ENCODE assay signal across 8 cellular contexts in genomic region chr10:101397140-101397539, GRCh38. TPM values are rescaled to one million over a fixed set of nuclear protein-coding genes. Genes with fewer than 3 reads are reported as not detected.
DNase-seq lines count a peak whose midpoint lies in the region; ATAC-seq, FAIRE-seq and TF ChIP-seq lines count a peak whose summit lies in the region.

No MANE protein-coding gene starts in this region.

- DNase-seq in stimulated activated CD8-positive, alpha-beta memory T cell treated with anti-CD3 and anti-CD28 coated beads, Interleukin-12 subunit alpha, Interleukin-12 subunit beta, amount 100 ng/mL, for 1 hour (ENCODE audit: low read depth) = peak; percentile 12
- no peak for DNase-seq in stimulated activated CD8-positive, alpha-beta memory T cell treated with anti-CD3 and anti-CD28 coated beads, Interleukin-4, amount 100 ng/mL, for 48 hours
- DNase-seq in RKO (ENCODE audit: low spot score) = peak; percentile 55
- peak; percentile 42 to 69 for DNase-seq in fibroblast of lung (ENCODE audit: low read depth in 2 of 2)
- no peak for DNase-seq in activated T-cell treated with anti-CD3 and anti-CD28 coated beads, Interleukin-2, amount 50 U/mL, for 4 hours
- no peak for DNase-seq in left lung
- DNase-seq in GM19239 (ENCODE audit: insufficient read length, low spot score) = no peak

- no peak overlapping the region for H3K27ac ChIP-seq in fibroblast of lung (ENCODE audit: insufficient read depth, low read length)
- no peak overlapping the region for H3K27ac ChIP-seq in left lung

- H3K4me3 ChIP-seq in fibroblast of lung (replicated peaks in 1 of 4; ENCODE audit: control extremely low read depth in 1 of 4, insufficient read depth in 1 of 4, low read depth in 3 of 4, low read length in 4 of 4) = no peak overlapping the region
- no peak overlapping the region for H3K4me3 ChIP-seq in left lung

- no peaks in the 10 kb centered on the region for H4K20me1 ChIP-seq in fibroblast of lung (ENCODE audit: control insufficient read depth, extremely low read depth, insufficient read depth, low read length)

- no peak overlapping the region for H2AFZ ChIP-seq in fibroblast of lung (ENCODE audit: low read length)

- no peaks in the 10 kb centered on the region for H3K27me3 Mint-ChIP-seq in activated T-cell treated with anti-CD3 and anti-CD28 coated beads, Interleukin-2, amount 50 U/mL, for 4 hours (ENCODE audit: low read depth)

- H3K4me3 Mint-ChIP-seq in activated T-cell treated with anti-CD3 and anti-CD28 coated beads, Interleukin-2, amount 50 U/mL, for 4 hours = no peak overlapping the region

- H3K36me3 ChIP-seq in fibroblast of lung (ENCODE audit: control insufficient read depth, insufficient read depth, low read length) (no peaks in the 10 kb centered on the region), left lung (no peaks in the 10 kb centered on the region)

- no peak overlapping the region for H3K4me2 ChIP-seq in fibroblast of lung (ENCODE audit: extremely low read depth, insufficient read depth, low read length)

- TF ChIP-seq CTCF in fibroblast of lung (conservative IDR thresholded peaks at IDR 0.05 in 1 of 2, IDR thresholded peaks at IDR 0.05 in 1 of 2; ENCODE audit: low read depth in 1 of 2, low read length in 2 of 2) = no peak
- TF ChIP-seq CTCF in left lung (IDR thresholded peaks at IDR 0.05) = no peak

- H3K4me1 ChIP-seq in fibroblast of lung (ENCODE audit: control insufficient read depth, extremely low read depth, insufficient read depth, low read length) = peaks cover 2% of the 10 kb centered on the region
- no peaks in the 10 kb centered on the region for H3K4me1 ChIP-seq in left lung

- H3K9me3 Mint-ChIP-seq in activated T-cell treated with anti-CD3 and anti-CD28 coated beads, Interleukin-2, amount 50 U/mL, for 4 hours = no peaks in the 10 kb centered on the region

- FAIRE-seq in GM19239 (lab: Jason Lieb, UNC) = no peak

- H3K27me3 ChIP-seq in fibroblast of lung (ENCODE audit: control insufficient read depth, insufficient read depth, low read length) = no peaks in the 10 kb centered on the region
- H3K27me3 ChIP-seq in left lung = no peaks in the 10 kb centered on the region

- intact Hi-C loops in left lung (cut with DNase I) = no loop called here

- peaks cover 2% of the 10 kb centered on the region for H3K36me3 Mint-ChIP-seq in activated T-cell treated with anti-CD3 and anti-CD28 coated beads, Interleukin-2, amount 50 U/mL, for 4 hours (ENCODE audit: insufficient read depth)

- H3K9me3 ChIP-seq in fibroblast of lung (ENCODE audit: control insufficient read depth, insufficient read depth, low read depth, low read length) = no peaks in the 10 kb centered on the region
- H3K9me3 ChIP-seq in left lung = no peaks in the 10 kb centered on the region

- H3K79me2 ChIP-seq in fibroblast of lung (ENCODE audit: control insufficient read depth, insufficient read depth, low read length) = no peaks in the 10 kb centered on the region

- ATAC-seq in GM19467 (IDR thresholded peaks at IDR 0.05; ENCODE audit: unreplicated experiment) = no peak
- no peak for ATAC-seq in activated T-cell treated with anti-CD3 and anti-CD28 coated beads, Interleukin-2, amount 50 U/mL, for 4 hours
- ATAC-seq in left lung = no peak

- peaks cover 18% of the 10 kb centered on the region for H3K4me1 Mint-ChIP-seq in activated T-cell treated with anti-CD3 and anti-CD28 coated beads, Interleukin-2, amount 50 U/mL, for 4 hours (ENCODE audit: low read depth)

- no peak overlapping the region for H3K9ac ChIP-seq in fibroblast of lung (ENCODE audit: insufficient read depth, low read length)

RNA-seq across cellular contexts. Expression of gene BTRC, which starts 43.2 kb away (rescaled TPM):
- 9.2 and 9.5 TPM in 2 replicates for total RNA-seq in fibroblast of lung
- 9.6 and 10.9 TPM in 2 replicates for polyA plus RNA-seq in fibroblast of lung
- polyA plus RNA-seq in fibroblast of lung (2012) = 5.3 and 6.9 TPM in 2 replicates
- 7.2 and 7.7 TPM in 2 replicates for polyA minus RNA-seq in fibroblast of lung (ENCODE audit: low replicate concordance)
- total RNA-seq in activated T-cell treated with anti-CD3 and anti-CD28 coated beads, Interleukin-2, amount 50 U/mL, for 4 hours = 10 to 100 TPM; 14.2 to 19.5 (median 14.8) TPM
- 10 to 100 TPM; 16.8 to 19.0 TPM for total RNA-seq in left lung

Comparison
In these comparisons a context has a peak if more than half of its experiments do, and no peak if none do; other contexts are left out.
1. DNase-seq: peak in stimulated activated CD8-positive, alpha-beta memory T cell treated with anti-CD3 and anti-CD28 coated beads, Interleukin-12 subunit alpha, Interleukin-12 subunit beta, amount 100 ng/mL, for 1 hour (single experiment), RKO (single experiment) and fibroblast of lung (2 of 2); none in stimulated activated CD8-positive, alpha-beta memory T cell treated with anti-CD3 and anti-CD28 coated beads, Interleukin-4, amount 100 ng/mL, for 48 hours (single experiment), activated T-cell treated with anti-CD3 and anti-CD28 coated beads, Interleukin-2, amount 50 U/mL, for 4 hours (single experiment), left lung (0 of 2) and GM19239 (single experiment).